Comparison of ENCODE assay signal across 10 cellular contexts in genomic region chr9:119375892-119376291, GRCh38. TPM values are rescaled to one million over a fixed set of nuclear protein-coding genes. Genes with fewer than 3 reads are reported as not detected.
DNase-seq lines count a peak whose midpoint lies in the region; ATAC-seq and TF ChIP-seq lines count a peak whose summit lies in the region.
"Had no signal": no experiment of that assay in that cellular context is flagged by ENCODE, and none has a peak within 500 bp of the region (broad histone marks: within the 10 kb centered on the region; RNA-seq: fewer than 3 reads in every experiment).

No MANE protein-coding gene starts in this region.

- no peak overlapping the region for H3K4me3 Mint-ChIP-seq in endodermal cell
- H3K4me3 Mint-ChIP-seq in osteocyte (ENCODE audit: unreplicated experiment) = no peak overlapping the region

- H3K9me3 ChIP-seq in heart left ventricle (no peaks in the 10 kb centered on the region), endodermal cell (ENCODE audit: control insufficient read depth, low read length) (no peaks in the 10 kb centered on the region), transverse colon (no peaks in the 10 kb centered on the region)

- H3K27ac ChIP-seq in heart left ventricle (no peak overlapping the region), endodermal cell (ENCODE audit: low read depth, low read length) (no peak overlapping the region), transverse colon (no peak overlapping the region)

- TF ChIP-seq CTCF in heart left ventricle (IDR thresholded peaks at IDR 0.05) (peak in 9 of 12 donors; percentile 9 to 44 (median 21)), endodermal cell (conservative IDR thresholded peaks at IDR 0.05) (peak; percentile 90), transverse colon (IDR thresholded peaks at IDR 0.05) (peak in 2 of 5 experiments; percentile 12 to 24), osteocyte (IDR thresholded peaks at IDR 0.05) (no peak)

- H3K36me3 ChIP-seq in heart left ventricle = no peaks in the 10 kb centered on the region
- no peaks in the 10 kb centered on the region for H3K36me3 ChIP-seq in endodermal cell (ENCODE audit: control insufficient read depth, insufficient read depth, low read length)
- no peaks in the 10 kb centered on the region for H3K36me3 ChIP-seq in transverse colon

- in situ Hi-C loops in transverse colon (cut with MboI; ENCODE audit: low pct_ligation_motif_present in 1 of 4, low pct_unique_long_range_greater_than_20kb in 1 of 4, low sequenced_read_pairs in 3 of 4) = no loop called here

- H3K4me1 ChIP-seq in heart left ventricle = no peaks in the 10 kb centered on the region
- H3K4me1 ChIP-seq in endodermal cell (ENCODE audit: control insufficient read depth, insufficient read depth, low read length) = no peaks in the 10 kb centered on the region
- no peaks in the 10 kb centered on the region for H3K4me1 ChIP-seq in transverse colon

- H3K36me3 Mint-ChIP-seq in endodermal cell (ENCODE audit: low read depth) = no peaks in the 10 kb centered on the region
- no peaks in the 10 kb centered on the region for H3K36me3 Mint-ChIP-seq in osteocyte (ENCODE audit: unreplicated experiment)

- H3K27me3 ChIP-seq in heart left ventricle = peaks cover 0 to 7% (median 0%) of the 10 kb centered on the region in 9 donors
- H3K27me3 ChIP-seq in endodermal cell (ENCODE audit: control insufficient read depth, insufficient read depth, low read length, poor library complexity, severe bottlenecking) = peaks cover 19% of the 10 kb centered on the region
- H3K27me3 ChIP-seq in transverse colon = peaks cover 3% of the 10 kb centered on the region

- H3K9ac ChIP-seq in endodermal cell (ENCODE audit: extremely low read depth, low read length, poor library complexity, severe bottlenecking) = no peak overlapping the region

- ATAC-seq in heart left ventricle (no peak), left ventricle myocardium superior (no peak), HG03045 (IDR thresholded peaks at IDR 0.05; ENCODE audit: unreplicated experiment) (no peak)
- ATAC-seq: left colon had no signal

- H3K4me1 Mint-ChIP-seq in endodermal cell (peaks cover 6% of the 10 kb centered on the region), osteocyte (ENCODE audit: unreplicated experiment) (no peaks in the 10 kb centered on the region)

- H3K27ac Mint-ChIP-seq in endodermal cell (no peak overlapping the region), osteocyte (ENCODE audit: unreplicated experiment) (no peak overlapping the region)

- TF ChIP-seq POLR2A in heart left ventricle (IDR thresholded peaks at IDR 0.05) (no peak), transverse colon (IDR thresholded peaks at IDR 0.05) (no peak)

- DNase-seq in heart left ventricle (no peak), left ventricle myocardium superior (no peak), NCI-H524 (lab: John Stamatoyannopoulos, UW) (peak; percentile 45 to 75), endodermal cell (peak; percentile 86), transverse colon (peak; percentile 9), osteocyte (ENCODE audit: extremely low spot score, unreplicated experiment) (no peak), activated gamma-delta T cell (lab: John Stamatoyannopoulos, UW) (no peak)
- DNase-seq: activated naive CD4-positive, alpha-beta T cell treated with anti-CD3 and anti-CD28 coated beads, Interleukin-2, amount 50 U/mL, for 16 hours had no signal

- TF ChIP-seq EP300 in transverse colon (IDR thresholded peaks at IDR 0.05; ENCODE audit: low read depth) = no peak

- H3K4me3 ChIP-seq in heart left ventricle (no peak overlapping the region), endodermal cell (ENCODE audit: low read length) (no peak overlapping the region), transverse colon (no peak overlapping the region)

- no peaks in the 10 kb centered on the region for H3K9me3 Mint-ChIP-seq in endodermal cell
- peaks cover 13% of the 10 kb centered on the region for H3K9me3 Mint-ChIP-seq in osteocyte (ENCODE audit: unreplicated experiment)

- WGBS in heart left ventricle, 4 donors = 32 to 35% (median 34%) methylated on average over 3 of the region's 3 CpGs
- 0 to 37% methylated on average over 2 to 3 of the region's 3 CpGs for WGBS in endodermal cell (ENCODE audit: insufficient coverage in 1 of 2, insufficient read length in 1 of 2), 2 experiments
- 30 to 33% methylated on average over 3 of the region's 3 CpGs for WGBS in transverse colon (ENCODE audit: low coverage in 1 of 2), 2 donors

- intact Hi-C loops in heart left ventricle (cut with DNase I) = loop anchor here in 5 of 10 donors (5.0 to 10.0 kb wide), 4 partner anchors 61 to 979 kb away; no protein-coding TSS in a partner anchor
- intact Hi-C loops in left ventricle myocardium superior (cut with micrococcal nuclease) = no loop called here
- intact Hi-C loops in transverse colon (cut with DNase I; ENCODE audit: low total_unique reads) = no loop called here

- H3K27me3 Mint-ChIP-seq in endodermal cell (ENCODE audit: insufficient read depth) (peaks cover 47% of the 10 kb centered on the region), osteocyte (ENCODE audit: unreplicated experiment) (peaks cover 3% of the 10 kb centered on the region)

RNA-seq across cellular contexts. Expression of gene BRINP1, which starts 6.7 kb away (rescaled TPM):
- 1 to 10 TPM in 2 of 9 donors, under 1 TPM in 6, not detected in 1; 0.14 to 7.1 (median 0.45) TPM for total RNA-seq in heart left ventricle
- polyA plus RNA-seq in heart left ventricle = under 1 TPM; 0.04 to 0.38 TPM
- total RNA-seq in left ventricle myocardium superior = 0.27 TPM
- total RNA-seq in endodermal cell = 1 to 10 TPM; 6.3 to 9.6 TPM
- polyA plus RNA-seq in endodermal cell (2013, experiment 1 of 2) = 3.8 TPM
- 2.0 TPM for polyA plus RNA-seq in endodermal cell (2013, experiment 2 of 2)
- under 1 TPM in 1 of 4 donors, not detected in 3; 0.27 TPM for total RNA-seq in transverse colon
- total RNA-seq in osteocyte = 0.16 and 0.21 TPM in 2 replicates

Comparison
In these comparisons a context has a peak if more than half of its experiments do, and no peak if none do; other contexts are left out.
1. DNase-seq: peak in NCI-H524 (2 of 2), endodermal cell (single experiment) and transverse colon (single experiment); none in heart left ventricle (0 of 5), left ventricle myocardium superior (single experiment), osteocyte (single experiment) and activated gamma-delta T cell (single experiment).